In genomic region chr14:36818212-36818611, GRCh38 we compare ENCODE assay signal across 18 cellular contexts.
"Had no signal": no experiment of that assay in that cellular context is flagged by ENCODE, and none has a peak within 500 bp of the region (broad histone marks: within the 10 kb centered on the region; RNA-seq: fewer than 3 reads in every experiment).

No MANE protein-coding gene starts in this region.

- H3K4me3 Mint-ChIP-seq: immature natural killer cell; naive thymus-derived CD4-positive, alpha-beta T cell; nephron progenitor cell had no signal

- H3K9me3 Mint-ChIP-seq: nephron progenitor cell had no signal

- DNase-seq: colonic mucosa; dermis blood vessel endothelial cell; glutamatergic neuron; immature natural killer cell; kidney; left colon; left ventricle myocardium superior; naive thymus-derived CD4-positive, alpha-beta T cell; nephron progenitor cell; stimulated activated CD4-positive, alpha-beta T cell treated with anti-CD3 and anti-CD28 coated beads, Interleukin-12 subunit alpha, Interleukin-12 subunit beta, amount 100 ng/mL, for 4 hours; stimulated activated naive CD4-positive, alpha-beta T cell; stomach; substantia nigra had no signal

- H3K27ac ChIP-seq: colonic mucosa, esophagus muscularis mucosa, gastroesophageal sphincter, skin epidermis, stomach, thoracic aorta had no signal

- H3K36me3 ChIP-seq: colonic mucosa, esophagus muscularis mucosa, gastroesophageal sphincter, stomach, thoracic aorta had no signal

- H3K9me3 ChIP-seq: colonic mucosa, esophagus muscularis mucosa, gastroesophageal sphincter, stomach, thoracic aorta had no signal

- H3K27ac Mint-ChIP-seq: immature natural killer cell; naive thymus-derived CD4-positive, alpha-beta T cell; nephron progenitor cell had no signal

- H3K36me3 Mint-ChIP-seq: immature natural killer cell; naive thymus-derived CD4-positive, alpha-beta T cell had no signal

- H3K4me3 ChIP-seq: colonic mucosa, esophagus muscularis mucosa, gastroesophageal sphincter, lung, skin epidermis, stomach, thoracic aorta had no signal

- H3K4me1 ChIP-seq: colonic mucosa, esophagus muscularis mucosa, gastroesophageal sphincter, stomach had no signal

- H3K27me3 ChIP-seq: colonic mucosa, esophagus muscularis mucosa, gastroesophageal sphincter, stomach had no signal

- H3K4me1 Mint-ChIP-seq: immature natural killer cell; naive thymus-derived CD4-positive, alpha-beta T cell had no signal
